Comparison of ENCODE assay signal across 16 cellular contexts in the genomic region with DNA sequence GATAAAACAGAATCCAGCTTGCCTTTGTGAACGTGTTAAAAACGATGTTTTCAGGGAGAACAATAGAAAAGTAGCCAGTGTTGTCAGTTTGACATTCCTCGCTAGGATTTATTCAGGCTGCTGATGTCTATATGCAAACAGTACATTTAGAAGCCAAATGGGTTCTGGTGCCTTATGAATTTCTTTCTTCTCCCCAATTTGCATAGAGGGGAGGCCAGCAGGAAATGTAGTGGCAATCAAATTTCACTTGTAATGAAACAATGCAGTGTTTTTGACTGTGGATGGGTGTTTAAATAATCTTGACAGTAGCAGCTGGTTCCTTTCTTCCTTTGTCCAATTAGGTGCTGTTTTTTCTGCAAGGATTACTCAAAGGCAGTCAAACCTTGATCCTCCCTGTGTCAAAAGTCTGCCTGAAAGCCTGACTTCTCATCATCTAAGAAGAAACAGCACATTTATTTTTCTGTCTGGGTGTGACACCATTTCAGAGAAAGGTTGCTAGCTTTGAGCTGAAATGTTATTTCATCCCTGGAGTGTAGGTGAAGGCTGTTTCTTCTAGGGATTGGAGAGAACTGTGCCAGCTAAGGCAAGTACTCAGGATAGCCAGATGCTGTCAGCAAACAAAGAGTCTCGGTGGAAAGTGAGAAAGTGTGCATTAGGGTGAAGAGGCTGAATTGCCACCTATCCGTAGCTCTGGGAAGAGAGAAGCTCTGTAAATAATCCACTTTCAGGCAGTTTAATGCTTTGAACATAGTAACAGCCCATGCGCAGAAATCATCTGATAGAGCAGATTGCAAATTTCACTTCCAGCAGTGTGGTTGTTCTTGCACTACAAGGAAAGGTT. TPM values are rescaled to one million over a fixed set of nuclear protein-coding genes. Genes with fewer than 3 reads are reported as not detected.
A peak's percentile ranks its signal among the peaks of the same experiment; 100 is the strongest.
DNase-seq lines count a peak whose midpoint lies in the region; ATAC-seq, FAIRE-seq and TF ChIP-seq lines count a peak whose summit lies in the region.
"Had no signal": no experiment of that assay in that cellular context is flagged by ENCODE, and none has a peak within 500 bp of the region (broad histone marks: within the 10 kb centered on the region; RNA-seq: fewer than 3 reads in every experiment).

No MANE protein-coding gene starts in this region.

- H3K27ac ChIP-seq in kidney (ENCODE audit: low read depth in 2 of 2, low read length in 2 of 2) (no peak overlapping the region), brain microvascular endothelial cell (no peak overlapping the region)
- H3K27ac ChIP-seq: right lobe of liver, stomach had no signal

- peaks cover 4% of the 10 kb centered on the region for H3K4me1 ChIP-seq in mucosa of descending colon (ENCODE audit: low read depth)
- peaks cover 13 to 28% of the 10 kb centered on the region in 2 donors for H3K4me1 ChIP-seq in kidney (ENCODE audit: control insufficient read depth in 1 of 2, insufficient read depth in 1 of 2, low read depth in 1 of 2, low read length in 2 of 2)

- H3K9me3 ChIP-seq in mucosa of descending colon (no peaks in the 10 kb centered on the region), kidney (ENCODE audit: control insufficient read depth in 1 of 2, low read length in 2 of 2) (no peaks in the 10 kb centered on the region)
- H3K9me3 ChIP-seq: right lobe of liver, stomach had no signal

- intact Hi-C loops in mucosa of descending colon (cut with DNase I, micrococcal nuclease) (no loop called here), kidney (cut with DNase I) (no loop called here)

- peak; percentile 40 for ATAC-seq in mucosa of descending colon
- ATAC-seq in HG03045 (IDR thresholded peaks at IDR 0.05; ENCODE audit: unreplicated experiment), result no peak
- ATAC-seq in GM21576 (IDR thresholded peaks at IDR 0.05; ENCODE audit: unreplicated experiment), result no peak
- ATAC-seq: activated CD8-positive, alpha-beta T cell treated with anti-CD3 and anti-CD28 coated beads, Interleukin-2, amount 10 ng/mL, durations not matched to agents 7 days and 5 days; right lobe of liver had no signal

- no peak for FAIRE-seq in kidney (lab: Jason Lieb, UNC)
- FAIRE-seq: frontal cortex had no signal

- H3K27me3 ChIP-seq in brain microvascular endothelial cell (replicated peaks), result no peaks in the 10 kb centered on the region
- H3K27me3 ChIP-seq: right lobe of liver, stomach had no signal

- no peak overlapping the region for H3K9ac ChIP-seq in kidney (ENCODE audit: low read length in 2 of 2)

- H3K4me3 ChIP-seq in mucosa of descending colon (no peak overlapping the region), kidney (ENCODE audit: low read length in 2 of 2) (peak overlapping the region in 1 of 2 donors; percentile 14), brain microvascular endothelial cell (ENCODE audit: low read depth, low read length) (no peak overlapping the region)
- H3K4me3 ChIP-seq: right lobe of liver, stomach had no signal

- in situ Hi-C loops in brain microvascular endothelial cell (cut with HindIII; ENCODE audit: low pct_ligation_motif_present, low sequenced_read_pairs), result no loop called here

- H3K36me3 ChIP-seq in mucosa of descending colon (ENCODE audit: low read depth) (no peaks in the 10 kb centered on the region), kidney (ENCODE audit: control insufficient read depth in 1 of 2, insufficient read depth in 2 of 2, low read length in 2 of 2) (no peaks in the 10 kb centered on the region), brain microvascular endothelial cell (replicated peaks) (no peaks in the 10 kb centered on the region)
- H3K36me3 ChIP-seq: right lobe of liver, stomach had no signal

- no peak for TF ChIP-seq CTCF in mucosa of descending colon (IDR thresholded peaks at IDR 0.05)
- TF ChIP-seq CTCF in kidney (IDR thresholded peaks at IDR 0.05; ENCODE audit: borderline replicate concordance, extremely low read depth, insufficient read depth), result no peak
- TF ChIP-seq CTCF in brain microvascular endothelial cell (IDR thresholded peaks at IDR 0.05; ENCODE audit: low read depth, low read length, missing control alignments), result no peak

- DNase-seq in DMS79 (lab: John Stamatoyannopoulos, UW), result peak; percentile 27
- peak; percentile 41 for DNase-seq in NCI-H146 treated with DMSO at 0.1 percent for 48 hours (lab: John Stamatoyannopoulos, UW; ENCODE audit: unreplicated experiment)
- DNase-seq in NCI-H82 (lab: John Stamatoyannopoulos, UW), result peak; percentile 89
- DNase-seq in mucosa of descending colon, result no peak
- DNase-seq in kidney, result no peak
- no peak for DNase-seq in brain microvascular endothelial cell
- DNase-seq: activated CD8-positive, alpha-beta T cell treated with anti-CD3 and anti-CD28 coated beads, Interleukin-2, amount 10 ng/mL, durations not matched to agents 7 days and 5 days; activated gamma-delta T cell treated with Interleukin-2 at 50 U/mL for 16 hours; EL; H7; islet precursor cell; right lobe of liver; stomach had no signal

RNA-seq across cellular contexts. Expression of gene ZNRF2, which starts 36.6 kb away (rescaled TPM):
- total RNA-seq in mucosa of descending colon (10 to 100 TPM; 34.0 to 53.3 (median 40.5) TPM), kidney (32.2 TPM)
- 16.2 TPM for polyA plus RNA-seq in kidney (ENCODE audit: insufficient read depth, low read depth, low replicate concordance)

Comparison
In these comparisons a context has a peak if more than half of its experiments do, and no peak if none do; other contexts are left out.
1. DNase-seq: peak in DMS79 (single experiment), NCI-H146 treated with DMSO at 0.1 percent for 48 hours (single experiment) and NCI-H82 (single experiment); none in mucosa of descending colon (0 of 3), kidney (single experiment) and brain microvascular endothelial cell (single experiment).